Comparison of ENCODE assay signal across 15 cellular contexts in the genomic region with DNA sequence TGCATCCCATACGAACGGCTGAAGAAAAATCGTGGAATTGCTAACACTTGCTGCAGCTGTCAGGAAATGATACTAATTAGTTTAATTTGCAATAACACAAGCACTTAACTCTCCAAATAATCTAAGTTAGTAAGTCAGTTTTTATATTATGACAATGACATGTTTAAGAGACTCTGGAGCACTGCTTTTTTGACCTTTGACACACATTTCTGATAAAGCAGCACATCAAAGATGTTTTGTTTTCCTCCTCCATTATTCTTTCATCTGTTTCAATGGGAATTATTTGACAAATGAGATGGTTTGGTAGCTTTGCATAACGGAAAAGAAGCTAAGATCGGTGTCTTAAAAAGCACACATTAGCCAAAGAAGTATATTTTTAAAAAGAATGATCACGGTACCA.
A peak's percentile ranks its signal among the peaks of the same experiment; 100 is the strongest.
DNase-seq lines count a peak whose midpoint lies in the region; ATAC-seq and TF ChIP-seq lines count a peak whose summit lies in the region.
"Had no signal": no experiment of that assay in that cellular context is flagged by ENCODE, and none has a peak within 500 bp of the region (broad histone marks: within the 10 kb centered on the region; RNA-seq: fewer than 3 reads in every experiment).

No MANE protein-coding gene starts in this region.

- no peak overlapping the region for H3K27ac ChIP-seq in right lobe of liver
- H3K27ac ChIP-seq in spleen = no peak overlapping the region
- H3K27ac ChIP-seq: 22Rv1 had no signal

- no peaks in the 10 kb centered on the region for H3K9me3 ChIP-seq in right lobe of liver
- no peaks in the 10 kb centered on the region for H3K9me3 ChIP-seq in spleen

- no peaks in the 10 kb centered on the region for H3K36me3 ChIP-seq in right lobe of liver
- no peaks in the 10 kb centered on the region for H3K36me3 ChIP-seq in spleen

- no peaks in the 10 kb centered on the region for H3K27me3 ChIP-seq in right lobe of liver
- no peaks in the 10 kb centered on the region for H3K27me3 ChIP-seq in spleen (replicated peaks in 1 of 7)

- no peak for TF ChIP-seq POLR2A in right lobe of liver (IDR thresholded peaks at IDR 0.05)
- no peak for TF ChIP-seq POLR2A in spleen (IDR thresholded peaks at IDR 0.05)

- ATAC-seq in right lobe of liver (no peak), GM18511 (IDR thresholded peaks at IDR 0.05; ENCODE audit: unreplicated experiment) (no peak), GM21723 (IDR thresholded peaks at IDR 0.05; ENCODE audit: unreplicated experiment) (no peak)
- ATAC-seq: K562, natural killer cell had no signal

- TF ChIP-seq CTCF in astrocyte of the spinal cord (IDR thresholded peaks at IDR 0.05; ENCODE audit: low read depth, low read length) = no peak
- TF ChIP-seq CTCF in right lobe of liver (IDR thresholded peaks at IDR 0.05) = no peak
- TF ChIP-seq CTCF in spleen (IDR thresholded peaks at IDR 0.05 in 8 of 11, conservative IDR thresholded peaks at IDR 0.05 in 3 of 11) = no peak

- in situ Hi-C loops in astrocyte of the spinal cord (cut with HindIII; ENCODE audit: low sequenced_read_pairs) = no loop called here

- H3K4me1 ChIP-seq in right lobe of liver (no peaks in the 10 kb centered on the region), spleen (peaks cover 0 to 5% (median 0%) of the 10 kb centered on the region in 6 donors)

- H3K4me3 ChIP-seq in astrocyte of the spinal cord (ENCODE audit: low read depth, low read length) (peak overlapping the region; percentile 25), right lobe of liver (peak overlapping the region in 2 of 3 donors; percentile 19 to 22), spleen (peak overlapping the region in 5 of 8 donors; percentile 8 to 49 (median 23))
- H3K4me3 ChIP-seq: K562 had no signal

- DNase-seq in NCI-H1105 treated with DMSO at 0.1 percent for 48 hours (lab: John Stamatoyannopoulos, UW) (peak; percentile 33), NCI-H1105 (lab: John Stamatoyannopoulos, UW) (no peak), astrocyte of the spinal cord (ENCODE audit: low read depth, low spot score) (peak; percentile 10), right lobe of liver (no peak), spleen (no peak), NCI-H1092 treated with DMSO at 0.1 percent for 48 hours (lab: John Stamatoyannopoulos, UW) (no peak)
- DNase-seq: activated CD4-positive, alpha-beta T cell treated with anti-CD3 and anti-CD28 coated beads for 48 hours; cortex of kidney; natural killer cell; NCI-H226; SIG-M5 had no signal

- intact Hi-C loops in right lobe of liver (cut with DNase I) (no loop called here), spleen (cut with DNase I; ENCODE audit: low total_unique reads) (no loop called here)

- 42% methylated on average over 6 of the region's 6 CpGs for WGBS in right lobe of liver (ENCODE audit: insufficient coverage, low coverage, low lambda C conversion rate, missing lambda C conversion rate)
- WGBS in spleen, 5 donors = 55 to 69% (median 57%) methylated on average over 6 of the region's 6 CpGs

Comparison
In these comparisons a context has a peak if more than half of its experiments do, and no peak if none do; other contexts are left out.
1. DNase-seq: peak in NCI-H1105 treated with DMSO at 0.1 percent for 48 hours (single experiment) and astrocyte of the spinal cord (single experiment); none in NCI-H1105 (single experiment), right lobe of liver (0 of 3), spleen (single experiment) and NCI-H1092 treated with DMSO at 0.1 percent for 48 hours (single experiment).
2. Peak in every context shown above with its lines, with median percentiles within 50 percentile points of each other: H3K4me3 ChIP-seq.